ENCODE assay signal across 17 cellular contexts in the genomic region with DNA sequence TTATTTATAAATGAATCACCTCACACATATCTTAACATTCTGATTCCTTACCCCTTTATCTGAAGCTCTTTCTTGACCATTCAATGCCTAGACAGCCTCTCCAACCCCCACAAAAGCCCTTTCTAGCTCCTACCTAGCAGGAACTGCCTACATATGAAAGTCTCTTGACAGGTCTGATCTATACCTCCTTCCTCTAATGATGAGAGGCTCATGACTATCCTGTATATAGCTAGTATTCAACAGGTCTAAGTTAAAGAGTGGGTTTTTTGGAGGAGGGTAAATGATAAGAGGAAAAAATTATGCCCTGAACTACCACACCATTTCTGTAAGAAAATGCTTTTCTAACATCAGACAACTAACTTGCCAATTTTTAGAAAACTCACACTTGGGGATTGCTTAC. TPM values are rescaled to one million over a fixed set of nuclear protein-coding genes. Genes with fewer than 3 reads are reported as not detected.
DNase-seq lines count a peak whose midpoint lies in the region; ATAC-seq and TF ChIP-seq lines count a peak whose summit lies in the region.
"Had no signal": no experiment of that assay in that cellular context is flagged by ENCODE, and none has a peak within 500 bp of the region (broad histone marks: within the 10 kb centered on the region; RNA-seq: fewer than 3 reads in every experiment).

No MANE protein-coding gene starts in this region.

- peak overlapping the region; percentile 80 for H3K27ac Mint-ChIP-seq in activated CD4-positive, alpha-beta T cell treated with anti-CD3 and anti-CD28 coated beads, Interleukin-2, amount 10 ng/mL, durations not matched to agents 24 days and 14 days
- H3K27ac Mint-ChIP-seq in CD8-positive, alpha-beta T cell = peak overlapping the region; percentile 78
- peak overlapping the region; percentile 50 for H3K27ac Mint-ChIP-seq in activated B cell treated with CpG ODN at 0.5 μM for 24 hours
- H3K27ac Mint-ChIP-seq in naive B cell = peak overlapping the region in 4 of 6 donors; percentile 7 to 80 (median 52)

- ATAC-seq in CD8-positive, alpha-beta T cell = no peak
- ATAC-seq in activated B cell treated with CpG ODN at 0.5 μM for 24 hours (ENCODE audit: low read depth) = no peak
- ATAC-seq in naive B cell (ENCODE audit: low read depth in 2 of 2) = no peak
- ATAC-seq in HG02623 (IDR thresholded peaks at IDR 0.05; ENCODE audit: unreplicated experiment) = no peak
- ATAC-seq in GM19455 (IDR thresholded peaks at IDR 0.05; ENCODE audit: unreplicated experiment) = no peak

- no peaks in the 10 kb centered on the region for H3K9me3 ChIP-seq in CD8-positive, alpha-beta T cell (ENCODE audit: low read length)
- H3K9me3 ChIP-seq in sigmoid colon = no peaks in the 10 kb centered on the region
- H3K9me3 ChIP-seq: BLaER1, MG63 had no signal

- no peak for TF ChIP-seq POLR2A in sigmoid colon (IDR thresholded peaks at IDR 0.05)

- no peaks in the 10 kb centered on the region for H3K27me3 ChIP-seq in CD8-positive, alpha-beta T cell (ENCODE audit: insufficient read depth, low read length)
- no peaks in the 10 kb centered on the region for H3K27me3 ChIP-seq in sigmoid colon
- H3K27me3 ChIP-seq: BLaER1, MG63 had no signal

- peaks cover 19% of the 10 kb centered on the region for H3K4me1 Mint-ChIP-seq in activated CD4-positive, alpha-beta T cell treated with anti-CD3 and anti-CD28 coated beads, Interleukin-2, amount 10 ng/mL, durations not matched to agents 24 days and 14 days
- peaks cover 11% of the 10 kb centered on the region for H3K4me1 Mint-ChIP-seq in CD8-positive, alpha-beta T cell (ENCODE audit: low read depth)
- H3K4me1 Mint-ChIP-seq in activated B cell treated with CpG ODN at 0.5 μM for 24 hours (peaks cover 12% of the 10 kb centered on the region), naive B cell (peaks cover 5 to 19% (median 11%) of the 10 kb centered on the region in 3 donors)

- DNase-seq in activated CD4-positive, alpha-beta T cell treated with anti-CD3 and anti-CD28 coated beads, Interleukin-2, amount 10 ng/mL, durations not matched to agents 24 days and 14 days = no peak
- no peak for DNase-seq in activated CD4-positive, alpha-beta T cell treated with anti-CD3 and anti-CD28 coated beads, Interleukin-2, amount 50 U/mL, for 48 hours
- no peak for DNase-seq in CD8-positive, alpha-beta T cell
- no peak for DNase-seq in activated B cell treated with CpG ODN at 0.5 μM for 24 hours
- DNase-seq in naive B cell = no peak
- DNase-seq in sigmoid colon = no peak
- DNase-seq: 8988T, GF-D8, Karpas-422, MG63, NCI-H1092, NCI-H2081 treated with DMSO at 0.1 percent for 48 hours, NCI-H526, SHP77 treated with DMSO at 0.1 percent for 48 hours had no signal

- H3K4me3 Mint-ChIP-seq in activated CD4-positive, alpha-beta T cell treated with anti-CD3 and anti-CD28 coated beads, Interleukin-2, amount 10 ng/mL, durations not matched to agents 24 days and 14 days = no peak overlapping the region
- no peak overlapping the region for H3K4me3 Mint-ChIP-seq in CD8-positive, alpha-beta T cell
- H3K4me3 Mint-ChIP-seq in activated B cell treated with CpG ODN at 0.5 μM for 24 hours (no peak overlapping the region), naive B cell (no peak overlapping the region)

- H3K27me3 Mint-ChIP-seq in activated CD4-positive, alpha-beta T cell treated with anti-CD3 and anti-CD28 coated beads, Interleukin-2, amount 10 ng/mL, durations not matched to agents 24 days and 14 days = no peaks in the 10 kb centered on the region
- H3K27me3 Mint-ChIP-seq in CD8-positive, alpha-beta T cell (ENCODE audit: low read depth) = no peaks in the 10 kb centered on the region
- H3K27me3 Mint-ChIP-seq in activated B cell treated with CpG ODN at 0.5 μM for 24 hours = no peaks in the 10 kb centered on the region
- H3K27me3 Mint-ChIP-seq in naive B cell = no peaks in the 10 kb centered on the region

- no peaks in the 10 kb centered on the region for H3K4me1 ChIP-seq in CD8-positive, alpha-beta T cell (ENCODE audit: insufficient read depth, low read length)
- no peaks in the 10 kb centered on the region for H3K4me1 ChIP-seq in sigmoid colon
- H3K4me1 ChIP-seq: BLaER1 had no signal

- H3K27ac ChIP-seq in CD8-positive, alpha-beta T cell (ENCODE audit: low read depth, low read length) = no peak overlapping the region
- H3K27ac ChIP-seq in sigmoid colon = no peak overlapping the region
- H3K27ac ChIP-seq: BLaER1 had no signal

- TF ChIP-seq CTCF in CD8-positive, alpha-beta T cell (IDR thresholded peaks at IDR 0.05) = no peak
- TF ChIP-seq CTCF in activated B cell treated with CpG ODN at 0.5 μM for 24 hours (IDR thresholded peaks at IDR 0.05) = no peak
- no peak for TF ChIP-seq CTCF in sigmoid colon (IDR thresholded peaks at IDR 0.05)

- CTCF ChIA-PET in CD8-positive, alpha-beta T cell (lab: Charles Lee) = interaction anchor here (1.3 kb wide), 1 partner anchor 32 kb away, joined by 3 read pairs; no protein-coding TSS in a partner anchor
- CTCF ChIA-PET in activated B cell treated with CpG ODN at 0.5 μM for 24 hours (lab: Charles Lee) = no interaction called here

- POLR2A ChIA-PET in CD8-positive, alpha-beta T cell (lab: Charles Lee) = interaction anchor here (1.3 kb wide), 1 partner anchor 22 kb away, joined by 4 read pairs; no protein-coding TSS in a partner anchor
- POLR2A ChIA-PET in activated B cell treated with CpG ODN at 0.5 μM for 24 hours (lab: Charles Lee) = no interaction called here

- H3K36me3 ChIP-seq in CD8-positive, alpha-beta T cell (ENCODE audit: insufficient read depth, low read length) = peaks cover 33% of the 10 kb centered on the region
- H3K36me3 ChIP-seq in sigmoid colon = peaks cover 4 to 81% (median 15%) of the 10 kb centered on the region in 4 donors

- no peak overlapping the region for H3K4me3 ChIP-seq in CD8-positive, alpha-beta T cell (ENCODE audit: low read depth, low read length)
- no peak overlapping the region for H3K4me3 ChIP-seq in sigmoid colon
- H3K4me3 ChIP-seq: BLaER1, MG63 had no signal

- no peak for TF ChIP-seq EP300 in sigmoid colon (IDR thresholded peaks at IDR 0.05)

- H3K36me3 Mint-ChIP-seq in activated CD4-positive, alpha-beta T cell treated with anti-CD3 and anti-CD28 coated beads, Interleukin-2, amount 10 ng/mL, durations not matched to agents 24 days and 14 days (ENCODE audit: low read depth) = peaks cover 65% of the 10 kb centered on the region
- H3K36me3 Mint-ChIP-seq in CD8-positive, alpha-beta T cell = peaks cover 80% of the 10 kb centered on the region
- H3K36me3 Mint-ChIP-seq in activated B cell treated with CpG ODN at 0.5 μM for 24 hours (ENCODE audit: low read depth) (peaks cover 86% of the 10 kb centered on the region), naive B cell (peaks cover 26% of the 10 kb centered on the region in 2 donors)

- intact Hi-C loops in activated CD4-positive, alpha-beta T cell treated with anti-CD3 and anti-CD28 coated beads, Interleukin-2, amount 10 ng/mL, durations not matched to agents 24 days and 14 days (cut with micrococcal nuclease) = no loop called here
- intact Hi-C loops in CD8-positive, alpha-beta T cell (cut with DNase I, micrococcal nuclease) = no loop called here
- intact Hi-C loops in activated B cell treated with CpG ODN at 0.5 μM for 24 hours (cut with micrococcal nuclease) (no loop called here), sigmoid colon (cut with DNase I) (no loop called here)

- no peaks in the 10 kb centered on the region for H3K9me3 Mint-ChIP-seq in activated CD4-positive, alpha-beta T cell treated with anti-CD3 and anti-CD28 coated beads, Interleukin-2, amount 10 ng/mL, durations not matched to agents 24 days and 14 days
- no peaks in the 10 kb centered on the region for H3K9me3 Mint-ChIP-seq in CD8-positive, alpha-beta T cell
- H3K9me3 Mint-ChIP-seq in activated B cell treated with CpG ODN at 0.5 μM for 24 hours (no peaks in the 10 kb centered on the region), naive B cell (no peaks in the 10 kb centered on the region)

RNA-seq across cellular contexts. Expression of a gene that starts 47.0 kb away (rescaled TPM):
- total RNA-seq in activated CD4-positive, alpha-beta T cell treated with anti-CD3 and anti-CD28 coated beads, Interleukin-2, amount 10 ng/mL, durations not matched to agents 24 days and 14 days = 96.6 and 100 TPM in 2 replicates
- total RNA-seq in CD8-positive, alpha-beta T cell = 10 to 100 TPM; 55.7 to 61.1 TPM
- 73.5 and 92.9 TPM in 2 replicates for total RNA-seq in activated B cell treated with CpG ODN at 0.5 μM for 24 hours
- polyA plus RNA-seq in naive B cell (ENCODE audit: low read depth in 6 of 6) = 10 to 100 TPM; 15.1 to 28.8 (median 22.2) TPM
- total RNA-seq in sigmoid colon = 10 to 100 TPM; 29.6 to 47.4 (median 38.0) TPM
- 10 to 100 TPM in 1 of 3 donors, 1 to 10 TPM in 2; 4.8 to 19.9 (median 4.9) TPM for polyA plus RNA-seq in sigmoid colon
